ENCODE assay signal across 34 cellular contexts in the genomic region with DNA sequence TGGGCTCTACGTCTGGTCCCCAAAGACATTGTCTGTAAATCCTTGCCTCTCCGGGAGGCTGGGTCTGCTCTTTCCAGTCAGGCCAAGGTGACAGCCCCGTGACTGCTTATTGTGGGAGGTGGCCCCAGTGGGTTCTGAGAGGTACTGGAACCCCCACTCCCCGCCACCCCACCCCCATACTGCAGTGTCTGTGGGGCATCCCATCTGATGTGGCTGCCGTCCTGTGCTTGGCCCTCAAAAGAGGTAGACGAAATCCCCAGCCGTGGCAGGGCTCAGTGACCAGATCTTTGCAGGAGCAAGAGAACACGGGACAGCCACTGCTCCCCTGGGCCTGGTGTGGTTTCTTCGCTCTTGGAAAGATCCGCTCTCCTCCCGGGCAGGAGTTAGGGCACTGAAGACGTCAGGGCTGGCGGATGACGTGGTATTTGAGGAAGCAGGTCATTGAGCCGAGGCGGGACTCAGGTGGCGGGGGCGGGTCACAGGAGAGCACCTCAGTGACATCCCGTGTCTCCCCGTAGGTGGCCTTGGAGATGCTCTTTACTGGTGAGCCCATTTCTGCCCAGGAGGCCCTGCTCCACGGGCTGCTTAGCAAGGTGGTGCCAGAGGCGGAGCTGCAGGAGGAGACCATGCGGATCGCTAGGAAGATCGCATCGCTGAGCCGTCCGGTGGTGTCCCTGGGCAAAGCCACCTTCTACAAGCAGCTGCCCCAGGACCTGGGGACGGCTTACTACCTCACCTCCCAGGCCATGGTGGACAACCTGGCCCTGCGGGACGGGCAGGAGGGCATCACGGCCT.
"Had no signal": no experiment of that assay in that cellular context is flagged by ENCODE, and none has a peak within 500 bp of the region (broad histone marks: within the 10 kb centered on the region; RNA-seq: fewer than 3 reads in every experiment).

No MANE protein-coding gene starts in this region.

- FAIRE-seq: astrocyte, TTC549 had no signal

- H3K9ac ChIP-seq: SK-N-SH had no signal

- ATAC-seq: activated CD4-positive, alpha-beta T cell treated with anti-CD3 and anti-CD28 coated beads for 36 hours; activated CD4-positive, CD25-positive, alpha-beta regulatory T cell treated with anti-CD3 and anti-CD28 coated beads, Interleukin-2, amount 50 U/mL, for 24 hours; activated CD8-positive, alpha-beta T cell treated with anti-CD3 and anti-CD28 coated beads, Interleukin-2, amount 10 ng/mL, durations not matched to agents 7 days and 5 days; activated naive CD4-positive, alpha-beta T cell treated with anti-CD3 and anti-CD28 coated beads, Interleukin-2, amount 50 U/mL, for 72 hours; body of pancreas; WTC11 had no signal

- H3K27ac Mint-ChIP-seq: activated CD4-positive, alpha-beta T cell treated with anti-CD3 and anti-CD28 coated beads for 36 hours; activated CD4-positive, alpha-beta T cell treated with anti-CD3 and anti-CD28 coated beads, Interleukin-2, amount 10 ng/mL, durations not matched to agents 7 days and 5 days; activated CD8-positive, alpha-beta T cell treated with anti-CD3 and anti-CD28 coated beads, Interleukin-2, amount 10 ng/mL, durations not matched to agents 7 days and 5 days; activated naive CD4-positive, alpha-beta T cell treated with anti-CD3 and anti-CD28 coated beads for 36 hours; activated naive CD4-positive, alpha-beta T cell treated with anti-CD3 and anti-CD28 coated beads, Interleukin-2, amount 50 U/mL, for 72 hours; activated T-cell treated with anti-CD3 and anti-CD28 coated beads, Interleukin-2, amount 50 U/mL, for 24 hours; activated T-helper 1 cell treated with anti-CD3 and anti-CD28 coated beads, Interleukin-12 subunit alpha, Interleukin-12 subunit beta, Interleukin-2, Interleukin-4 antibody, amounts not matched to agents 30 ng/mL and 10 ng/mL and 1 ng/mL, durations not matched to agents 14 hours and 24 hours and 36 hours; T-helper 1 cell treated with Interleukin-12 subunit alpha and Interleukin-12 subunit beta and Interleukin-4 antibody, amounts not matched to agents 30 μg/mL and 1 μg/mL, for 36 hours; T-helper 2 cell treated with Interferon-gamma antibody and Interleukin-4, amounts not matched to agents 5 μg/mL and 100 μg/mL, for 36 hours; WTC11 had no signal

- H3K9me3 ChIP-seq: adrenal gland, body of pancreas, breast epithelium, MG63, SJSA1, SK-N-SH had no signal

- H3K4me1 Mint-ChIP-seq: WTC11 had no signal

- H3K27me3 ChIP-seq: adrenal gland, body of pancreas, breast epithelium, MG63, SJSA1 had no signal

- H3K4me1 ChIP-seq: breast epithelium, SJSA1 had no signal

- H3K9me3 Mint-ChIP-seq: activated CD4-positive, alpha-beta T cell treated with anti-CD3 and anti-CD28 coated beads, Interleukin-2, amount 10 ng/mL, durations not matched to agents 7 days and 5 days; activated naive CD4-positive, alpha-beta T cell treated with anti-CD3 and anti-CD28 coated beads for 36 hours; activated naive CD4-positive, alpha-beta T cell treated with anti-CD3 and anti-CD28 coated beads, Interleukin-2, amount 50 U/mL, for 72 hours; activated T-cell treated with anti-CD3 and anti-CD28 coated beads, Interleukin-2, amount 50 U/mL, for 24 hours; activated T-helper 1 cell treated with anti-CD3 and anti-CD28 coated beads, Interleukin-12 subunit alpha, Interleukin-12 subunit beta, Interleukin-2, Interleukin-4 antibody, amounts not matched to agents 30 ng/mL and 10 ng/mL and 1 ng/mL, durations not matched to agents 14 hours and 24 hours and 36 hours; T-helper 1 cell treated with Interleukin-12 subunit alpha and Interleukin-12 subunit beta and Interleukin-4 antibody, amounts not matched to agents 30 μg/mL and 1 μg/mL, for 36 hours; T-helper 2 cell treated with Interferon-gamma antibody and Interleukin-4, amounts not matched to agents 5 μg/mL and 100 μg/mL, for 36 hours; WTC11 had no signal

- H3K36me3 Mint-ChIP-seq: activated naive CD4-positive, alpha-beta T cell treated with anti-CD3 and anti-CD28 coated beads, Interleukin-2, amount 50 U/mL, for 72 hours; WTC11 had no signal

- H3K36me3 ChIP-seq: breast epithelium had no signal

- H3K4me2 ChIP-seq: SK-N-SH had no signal

- H3K27me3 Mint-ChIP-seq: activated CD4-positive, alpha-beta T cell treated with anti-CD3 and anti-CD28 coated beads for 36 hours; activated CD4-positive, alpha-beta T cell treated with anti-CD3 and anti-CD28 coated beads, Interleukin-2, amount 10 ng/mL, durations not matched to agents 7 days and 5 days; activated T-cell treated with anti-CD3 and anti-CD28 coated beads, Interleukin-2, amount 50 U/mL, for 24 hours had no signal

- H3K4me3 ChIP-seq: adrenal gland, body of pancreas, breast epithelium, MG63, SJSA1 had no signal

- H3K27ac ChIP-seq: adrenal gland, body of pancreas, breast epithelium, SJSA1 had no signal

- H3K4me3 Mint-ChIP-seq: activated CD4-positive, alpha-beta T cell treated with anti-CD3 and anti-CD28 coated beads for 36 hours; activated CD4-positive, alpha-beta T cell treated with anti-CD3 and anti-CD28 coated beads, Interleukin-2, amount 10 ng/mL, durations not matched to agents 7 days and 5 days; activated CD8-positive, alpha-beta T cell treated with anti-CD3 and anti-CD28 coated beads, Interleukin-2, amount 10 ng/mL, durations not matched to agents 7 days and 5 days; activated naive CD4-positive, alpha-beta T cell treated with anti-CD3 and anti-CD28 coated beads for 36 hours; activated T-cell treated with anti-CD3 and anti-CD28 coated beads, Interleukin-2, amount 50 U/mL, for 24 hours; activated T-helper 1 cell treated with anti-CD3 and anti-CD28 coated beads, Interleukin-12 subunit alpha, Interleukin-12 subunit beta, Interleukin-2, Interleukin-4 antibody, amounts not matched to agents 30 ng/mL and 10 ng/mL and 1 ng/mL, durations not matched to agents 14 hours and 24 hours and 36 hours; T-helper 1 cell treated with Interleukin-12 subunit alpha and Interleukin-12 subunit beta and Interleukin-4 antibody, amounts not matched to agents 30 μg/mL and 1 μg/mL, for 36 hours; T-helper 2 cell treated with Interferon-gamma antibody and Interleukin-4, amounts not matched to agents 5 μg/mL and 100 μg/mL, for 36 hours; WTC11 had no signal

- DNase-seq: activated CD4-positive, alpha-beta T cell treated with anti-CD3 and anti-CD28 coated beads for 36 hours; activated CD4-positive, alpha-beta T cell treated with anti-CD3 and anti-CD28 coated beads, Interleukin-2, amount 10 ng/mL, durations not matched to agents 7 days and 5 days; activated CD4-positive, alpha-beta T cell treated with anti-CD3 and anti-CD28 coated beads, Interleukin-2, amount 50 U/mL, for 48 hours; activated CD8-positive, alpha-beta T cell treated with anti-CD3 and anti-CD28 coated beads, Interleukin-2, amount 10 ng/mL, durations not matched to agents 7 days and 5 days; activated gamma-delta T cell treated with Interleukin-2 at 50 U/mL for 16 hours; activated naive CD4-positive, alpha-beta T cell treated with anti-CD3 and anti-CD28 coated beads for 36 hours; activated T-cell treated with anti-CD3 and anti-CD28 coated beads, Interleukin-2, amount 50 U/mL, for 24 hours; adrenal gland; body of pancreas; Kasumi-1; MG63; NCI-H1092 treated with DMSO at 0.1 percent for 48 hours; NCI-H1417; NCI-H146; NCI-H187; NCI-H2029 treated with DMSO at 0.1 percent for 48 hours; NCI-H2107; NCI-H2171; NCI-H510A; NCI-H526; NCI-H748 treated with DMSO at 0.1 percent for 48 hours; OCI-M1; SHP77 treated with DMSO at 0.1 percent for 48 hours; SK-N-SH had no signal
